In genomic region chr6:139776051-139776450, GRCh38 we compare ENCODE assay signal across 18 cellular contexts.
DNase-seq lines count a peak whose midpoint lies in the region; ATAC-seq and TF ChIP-seq lines count a peak whose summit lies in the region.
"Had no signal": no experiment of that assay in that cellular context is flagged by ENCODE, and none has a peak within 500 bp of the region (broad histone marks: within the 10 kb centered on the region; RNA-seq: fewer than 3 reads in every experiment).

No MANE protein-coding gene starts in this region.

- no peaks in the 10 kb centered on the region for H3K36me3 ChIP-seq in H7 (replicated peaks; ENCODE audit: control insufficient read depth, insufficient read depth, low read length)
- H3K36me3 ChIP-seq in endodermal cell (ENCODE audit: control insufficient read depth, insufficient read depth, low read length): no peaks in the 10 kb centered on the region
- no peaks in the 10 kb centered on the region for H3K36me3 ChIP-seq in neural progenitor cell
- H3K36me3 ChIP-seq: neutrophil, Peyer's patch had no signal

- H3K4me1 ChIP-seq in endodermal cell (ENCODE audit: control insufficient read depth, insufficient read depth, low read length) (peaks cover 2% of the 10 kb centered on the region), neural progenitor cell (peaks cover 49% of the 10 kb centered on the region)
- H3K4me1 ChIP-seq: foreskin keratinocyte had no signal

- 61 to 67% methylated on average over 5 to 6 of the region's 6 CpGs for WGBS in endodermal cell (ENCODE audit: insufficient coverage in 1 of 2, insufficient read length in 1 of 2), 2 experiments

- no peak overlapping the region for H3K4me3 Mint-ChIP-seq in endodermal cell
- H3K4me3 Mint-ChIP-seq in neural progenitor cell: peak overlapping the region; percentile 70
- H3K4me3 Mint-ChIP-seq: activated T-helper 1 cell treated with anti-CD3 and anti-CD28 coated beads, Interleukin-12 subunit alpha, Interleukin-12 subunit beta, Interleukin-2, Interleukin-4 antibody, amounts not matched to agents 30 ng/mL and 10 ng/mL and 1 ng/mL, durations not matched to agents 14 hours and 24 hours and 36 hours had no signal

- peak; percentile 13 for DNase-seq in H7
- peak; percentile 28 for DNase-seq in RPMI8226
- DNase-seq in endodermal cell: peak; percentile 53
- DNase-seq in neural progenitor cell (ENCODE audit: low spot score): peak; percentile 79
- no peak for DNase-seq in GM03348 (ENCODE audit: low spot score)
- no peak for DNase-seq in superior temporal gyrus (ENCODE audit: extremely low spot score)
- DNase-seq in dorsolateral prefrontal cortex: no peak
- DNase-seq: activated CD4-positive, alpha-beta T cell treated with anti-CD3 and anti-CD28 coated beads, Interleukin-2, amount 50 U/mL, for 4 hours; central memory CD4-positive, alpha-beta T cell; foreskin keratinocyte; NCI-H187 treated with DMSO at 0.1 percent for 48 hours; NCI-H510A; Peyer's patch had no signal

- H3K4me3 ChIP-seq in H7 (ENCODE audit: insufficient read depth, low read depth, low read length) (no peak overlapping the region), endodermal cell (ENCODE audit: low read length) (no peak overlapping the region), neural progenitor cell (no peak overlapping the region), dorsolateral prefrontal cortex (no peak overlapping the region)
- H3K4me3 ChIP-seq: lung, Peyer's patch had no signal

- peaks cover 14% of the 10 kb centered on the region for H3K27me3 Mint-ChIP-seq in endodermal cell (ENCODE audit: insufficient read depth)
- H3K27me3 Mint-ChIP-seq in neural progenitor cell (ENCODE audit: insufficient read depth, low read depth): peaks cover 5% of the 10 kb centered on the region

- intact Hi-C loops in dorsolateral prefrontal cortex (cut with DNase I): no loop called here

- H3K9ac ChIP-seq in endodermal cell (ENCODE audit: extremely low read depth, low read length, poor library complexity, severe bottlenecking) (no peak overlapping the region), neural progenitor cell (no peak overlapping the region)

- H3K27me3 ChIP-seq in H7 (ENCODE audit: control insufficient read depth, insufficient read depth, low read length) (no peaks in the 10 kb centered on the region), endodermal cell (ENCODE audit: control insufficient read depth, insufficient read depth, low read length, poor library complexity, severe bottlenecking) (no peaks in the 10 kb centered on the region), neural progenitor cell (no peaks in the 10 kb centered on the region), dorsolateral prefrontal cortex (peaks cover 0 to 3% (median 0%) of the 10 kb centered on the region in 45 donors)
- H3K27me3 ChIP-seq: foreskin keratinocyte, neutrophil, Peyer's patch had no signal

- no peaks in the 10 kb centered on the region for H3K36me3 Mint-ChIP-seq in endodermal cell (ENCODE audit: low read depth)
- no peaks in the 10 kb centered on the region for H3K36me3 Mint-ChIP-seq in neural progenitor cell

- H3K9me3 Mint-ChIP-seq in endodermal cell (no peaks in the 10 kb centered on the region), neural progenitor cell (peaks cover 9% of the 10 kb centered on the region)
- H3K9me3 Mint-ChIP-seq: activated T-helper 1 cell treated with anti-CD3 and anti-CD28 coated beads, Interleukin-12 subunit alpha, Interleukin-12 subunit beta, Interleukin-2, Interleukin-4 antibody, amounts not matched to agents 30 ng/mL and 10 ng/mL and 1 ng/mL, durations not matched to agents 14 hours and 24 hours and 36 hours had no signal

- H3K27ac Mint-ChIP-seq in endodermal cell (no peak overlapping the region), neural progenitor cell (peak overlapping the region; percentile 95)
- H3K27ac Mint-ChIP-seq: activated T-helper 1 cell treated with anti-CD3 and anti-CD28 coated beads, Interleukin-12 subunit alpha, Interleukin-12 subunit beta, Interleukin-2, Interleukin-4 antibody, amounts not matched to agents 30 ng/mL and 10 ng/mL and 1 ng/mL, durations not matched to agents 14 hours and 24 hours and 36 hours had no signal

- ATAC-seq in GM19351 (IDR thresholded peaks at IDR 0.05; ENCODE audit: unreplicated experiment): no peak
- ATAC-seq: foreskin keratinocyte, SK-N-SH treated with all-trans-retinoic acid at 6 μM for 48 hours had no signal

- H3K79me2 ChIP-seq in neural progenitor cell (ENCODE audit: low read depth): no peaks in the 10 kb centered on the region

- peaks cover 44% of the 10 kb centered on the region for H3F3A ChIP-seq in neural progenitor cell (ENCODE audit: low read depth)

- no peaks in the 10 kb centered on the region for H3K9me3 ChIP-seq in endodermal cell (ENCODE audit: control insufficient read depth, low read length)
- H3K9me3 ChIP-seq in neural progenitor cell (ENCODE audit: low read depth): no peaks in the 10 kb centered on the region
- H3K9me3 ChIP-seq: neutrophil, Peyer's patch had no signal

- H2AFZ ChIP-seq in neural progenitor cell (replicated peaks): no peak overlapping the region

- TF ChIP-seq CTCF in endodermal cell (conservative IDR thresholded peaks at IDR 0.05): no peak
- no peak for TF ChIP-seq CTCF in neural progenitor cell (IDR thresholded peaks at IDR 0.05)
- no peak for TF ChIP-seq CTCF in dorsolateral prefrontal cortex (IDR thresholded peaks at IDR 0.05 in 54 of 56, conservative IDR thresholded peaks at IDR 0.05 in 2 of 56; ENCODE audit: low read depth in 1 of 56, partially characterized antibody in 56 of 56)

- H4K20me1 ChIP-seq in neural progenitor cell (ENCODE audit: low read depth): no peaks in the 10 kb centered on the region

- peak overlapping the region; percentile 74 for H3K4me2 ChIP-seq in neural progenitor cell

- H3K4me1 Mint-ChIP-seq in endodermal cell (peaks cover 34% of the 10 kb centered on the region), neural progenitor cell (peaks cover 51% of the 10 kb centered on the region)

- H3K27ac ChIP-seq in endodermal cell (ENCODE audit: low read depth, low read length) (peak overlapping the region; percentile 95), neural progenitor cell (peak overlapping the region; percentile 13), dorsolateral prefrontal cortex (no peak overlapping the region)
- H3K27ac ChIP-seq: foreskin keratinocyte, neutrophil, Peyer's patch had no signal

Comparison
In these comparisons a context has a peak if more than half of its experiments do, and no peak if none do; other contexts are left out.
1. DNase-seq: peak in H7 (single experiment), RPMI8226 (single experiment), endodermal cell (single experiment) and neural progenitor cell (single experiment); none in GM03348 (single experiment), superior temporal gyrus (single experiment) and dorsolateral prefrontal cortex (0 of 10).
2. H3K27ac ChIP-seq: peak in endodermal cell (single experiment) and neural progenitor cell (single experiment); none in dorsolateral prefrontal cortex (0 of 59).